Comparison of ENCODE assay signal across 23 cellular contexts in genomic region chr18:723541-723940, GRCh38.
"Had no signal": no experiment of that assay in that cellular context is flagged by ENCODE, and none has a peak within 500 bp of the region (broad histone marks: within the 10 kb centered on the region; RNA-seq: fewer than 3 reads in every experiment).

No MANE protein-coding gene starts in this region.

- H3K9me3 Mint-ChIP-seq: activated CD4-positive, alpha-beta memory T cell treated with anti-CD3 and anti-CD28 coated beads, Interleukin-2, amount 10 ng/mL, durations not matched to agents 7 days and 5 days; activated naive CD4-positive, alpha-beta T cell treated with anti-CD3 and anti-CD28 coated beads for 36 hours; activated T-helper 2 cell treated with anti-CD3 and anti-CD28 coated beads, Interferon-gamma antibody, Interleukin-2, Interleukin-4, amounts not matched to agents 10 μg/mL and 5 μg/mL and 100 μg/mL, durations not matched to agents 14 hours and 24 hours and 36 hours; naive thymus-derived CD4-positive, alpha-beta T cell; stimulated activated memory B cell treated with anti-CD40 and anti-IgM and Interleukin-4, amounts not matched to agents 10 μg/mL and 1 μg/mL and 100 μg/mL, for 72 hours; T-helper 1 cell treated with Interleukin-12 subunit alpha and Interleukin-12 subunit beta and Interleukin-4 antibody, amounts not matched to agents 30 μg/mL and 1 μg/mL, for 36 hours had no signal

- H3K4me1 Mint-ChIP-seq: stimulated activated memory B cell treated with anti-CD40 and anti-IgM and Interleukin-4, amounts not matched to agents 10 μg/mL and 1 μg/mL and 100 μg/mL, for 72 hours had no signal

- H3K4me1 ChIP-seq: body of pancreas, left lung, thyroid gland had no signal

- ATAC-seq: body of pancreas; left lung; mucosa of descending colon; naive thymus-derived CD4-positive, alpha-beta T cell; stimulated activated memory B cell treated with anti-CD40 and anti-IgM and Interleukin-4, amounts not matched to agents 10 μg/mL and 1 μg/mL and 100 μg/mL, for 72 hours had no signal

- H3K36me3 Mint-ChIP-seq: stimulated activated memory B cell treated with anti-CD40 and anti-IgM and Interleukin-4, amounts not matched to agents 10 μg/mL and 1 μg/mL and 100 μg/mL, for 72 hours had no signal

- H3K36me3 ChIP-seq: thyroid gland, WERI-Rb-1 had no signal

- H3K4me3 Mint-ChIP-seq: activated CD4-positive, alpha-beta memory T cell treated with anti-CD3 and anti-CD28 coated beads, Interleukin-2, amount 10 ng/mL, durations not matched to agents 7 days and 5 days; activated naive CD4-positive, alpha-beta T cell treated with anti-CD3 and anti-CD28 coated beads for 36 hours; naive thymus-derived CD4-positive, alpha-beta T cell; stimulated activated memory B cell treated with anti-CD40 and anti-IgM and Interleukin-4, amounts not matched to agents 10 μg/mL and 1 μg/mL and 100 μg/mL, for 72 hours; T-helper 1 cell treated with Interleukin-12 subunit alpha and Interleukin-12 subunit beta and Interleukin-4 antibody, amounts not matched to agents 30 μg/mL and 1 μg/mL, for 36 hours had no signal

- FAIRE-seq: kidney, urothelium cell line had no signal

- H3K27ac Mint-ChIP-seq: activated CD4-positive, alpha-beta memory T cell treated with anti-CD3 and anti-CD28 coated beads, Interleukin-2, amount 10 ng/mL, durations not matched to agents 7 days and 5 days; activated naive CD4-positive, alpha-beta T cell treated with anti-CD3 and anti-CD28 coated beads for 36 hours; activated T-helper 2 cell treated with anti-CD3 and anti-CD28 coated beads, Interferon-gamma antibody, Interleukin-2, Interleukin-4, amounts not matched to agents 10 μg/mL and 5 μg/mL and 100 μg/mL, durations not matched to agents 14 hours and 24 hours and 36 hours; stimulated activated memory B cell treated with anti-CD40 and anti-IgM and Interleukin-4, amounts not matched to agents 10 μg/mL and 1 μg/mL and 100 μg/mL, for 72 hours; T-helper 1 cell treated with Interleukin-12 subunit alpha and Interleukin-12 subunit beta and Interleukin-4 antibody, amounts not matched to agents 30 μg/mL and 1 μg/mL, for 36 hours had no signal

- H3K9me3 ChIP-seq: body of pancreas, left lung, mucosa of descending colon, thyroid gland had no signal

- H3K27me3 ChIP-seq: body of pancreas, left lung, thyroid gland had no signal

- H3K4me3 ChIP-seq: body of pancreas, left lung, mucosa of descending colon, thyroid gland had no signal

- H3K27ac ChIP-seq: body of pancreas, left lung, thyroid gland, WERI-Rb-1 had no signal

- H3K27me3 Mint-ChIP-seq: activated CD4-positive, alpha-beta memory T cell treated with anti-CD3 and anti-CD28 coated beads, Interleukin-2, amount 10 ng/mL, durations not matched to agents 7 days and 5 days; naive thymus-derived CD4-positive, alpha-beta T cell had no signal

- DNase-seq: activated CD4-positive, alpha-beta memory T cell treated with anti-CD3 and anti-CD28 coated beads, Interleukin-2, amount 10 ng/mL, durations not matched to agents 7 days and 5 days; activated CD8-positive, alpha-beta memory T cell treated with anti-CD3 and anti-CD28 coated beads, Interleukin-2, amount 50 U/mL, for 48 hours; activated naive CD4-positive, alpha-beta T cell treated with anti-CD3 and anti-CD28 coated beads for 36 hours; body of pancreas; central memory CD4-positive, alpha-beta T cell; cortex of kidney; effector CD8-positive, alpha-beta T cell; foreskin fibroblast; hippocampal formation; kidney; left lung; mucosa of descending colon; naive thymus-derived CD4-positive, alpha-beta T cell; posterior cingulate gyrus; retina; stimulated activated CD4-positive, alpha-beta T cell treated with anti-CD3 and anti-CD28 coated beads, Interleukin-12 subunit alpha, Interleukin-12 subunit beta, amount 100 ng/mL, for 4 hours; stimulated activated CD4-positive, alpha-beta T cell treated with anti-CD3 and anti-CD28 coated beads, Interleukin-2, amount 100 ng/mL, for 24 hours; thyroid gland; WERI-Rb-1 had no signal
